Comparison of ENCODE assay signal across 28 cellular contexts in the genomic region with DNA sequence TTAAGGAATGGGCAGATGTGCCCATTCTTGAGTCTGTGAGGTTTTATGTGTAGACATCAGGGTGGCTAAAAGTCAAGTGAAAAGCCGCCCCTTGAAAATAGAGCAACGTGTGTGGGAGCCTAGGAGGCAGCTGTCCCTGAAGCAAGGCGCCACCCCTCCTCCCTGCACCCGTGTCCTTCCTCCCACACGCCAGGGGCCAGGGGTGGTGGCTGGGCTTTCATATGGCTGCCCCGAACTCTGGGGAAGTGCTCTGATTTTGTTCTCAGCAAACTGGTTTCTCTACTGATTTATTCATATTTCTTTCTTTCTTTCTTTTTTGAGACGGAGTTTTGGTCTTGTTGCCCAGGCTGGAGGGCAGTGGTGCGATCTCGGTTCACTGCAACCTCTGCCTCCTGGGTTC. TPM values are rescaled to one million over a fixed set of nuclear protein-coding genes. Genes with fewer than 3 reads are reported as not detected.
DNase-seq lines count a peak whose midpoint lies in the region; ATAC-seq and TF ChIP-seq lines count a peak whose summit lies in the region.
"Had no signal": no experiment of that assay in that cellular context is flagged by ENCODE, and none has a peak within 500 bp of the region (broad histone marks: within the 10 kb centered on the region; RNA-seq: fewer than 3 reads in every experiment).

No MANE protein-coding gene starts in this region.

- H3K4me2 ChIP-seq in trophoblast cell (ENCODE audit: low read length) = no peak overlapping the region
- H3K4me2 ChIP-seq: neural progenitor cell had no signal

- H3K4ac ChIP-seq in trophoblast cell (ENCODE audit: low read depth, low read length) = no peak overlapping the region

- no peaks in the 10 kb centered on the region for H3K9me3 Mint-ChIP-seq in dendritic cell treated with granulocyte-macrophage colony-stimulating factor and Interleukin-4, amounts not matched to agents 40 ng/mL and 50 ng/mL, for 4 days
- H3K9me3 Mint-ChIP-seq in naive thymus-derived CD8-positive, alpha-beta T cell = no peaks in the 10 kb centered on the region
- H3K9me3 Mint-ChIP-seq: activated CD8-positive, alpha-beta T cell treated with anti-CD3 and anti-CD28 coated beads for 36 hours; activated naive CD8-positive, alpha-beta T cell treated with anti-CD3 and anti-CD28 coated beads, Interleukin-2, amount 50 U/mL, for 24 hours; effector memory CD8-positive, alpha-beta T cell; neural progenitor cell had no signal

- no peak overlapping the region for H4K12ac ChIP-seq in trophoblast cell (ENCODE audit: low read depth, low read length)

- DNase-seq in left ventricle myocardium inferior (no peak), left ventricle myocardium superior (no peak), trophoblast cell (no peak), superior temporal gyrus (ENCODE audit: extremely low spot score) (no peak)
- DNase-seq in naive thymus-derived CD8-positive, alpha-beta T cell = no peak
- DNase-seq: activated CD8-positive, alpha-beta T cell treated with anti-CD3 and anti-CD28 coated beads for 36 hours; activated gamma-delta T cell; activated naive CD8-positive, alpha-beta T cell treated with anti-CD3 and anti-CD28 coated beads, Interleukin-2, amount 50 U/mL, for 24 hours; activated T-cell treated with anti-CD3 and anti-CD28 coated beads for 4 hours; BE2C; effector memory CD8-positive, alpha-beta T cell; left lung; NCI-H1436; NCI-H2171; NCI-H69; psoas muscle; small intestine; stimulated activated CD4-positive, alpha-beta T cell treated with anti-CD3 and anti-CD28 coated beads, Interleukin-4, amount 100 ng/mL, for 1 hour; stimulated activated naive CD4-positive, alpha-beta T cell treated with Interleukin-2 at 50 U/mL for 16 hours; T1000 had no signal

- H2AK5ac ChIP-seq in trophoblast cell (ENCODE audit: low read length) = no peak overlapping the region

- H3K36me3 Mint-ChIP-seq in dendritic cell treated with granulocyte-macrophage colony-stimulating factor and Interleukin-4, amounts not matched to agents 40 ng/mL and 50 ng/mL, for 4 days (ENCODE audit: low read depth) = peaks cover 28% of the 10 kb centered on the region
- H3K36me3 Mint-ChIP-seq in naive thymus-derived CD8-positive, alpha-beta T cell = peaks cover 0 to 17% (median 2%) of the 10 kb centered on the region in 3 donors

- peaks cover 10% of the 10 kb centered on the region for H3K79me1 ChIP-seq in trophoblast cell (ENCODE audit: low read length)

- no peak overlapping the region for H2AFZ ChIP-seq in trophoblast cell (ENCODE audit: insufficient read depth, low read length, poor library complexity)
- H2AFZ ChIP-seq: neural progenitor cell had no signal

- ATAC-seq in left ventricle myocardium superior = no peak
- ATAC-seq in HG03571 (IDR thresholded peaks at IDR 0.05; ENCODE audit: unreplicated experiment) = no peak
- no peak for ATAC-seq in esophagus mucosa
- no peak for ATAC-seq in naive thymus-derived CD8-positive, alpha-beta T cell
- ATAC-seq: activated CD8-positive, alpha-beta T cell treated with anti-CD3 and anti-CD28 coated beads for 36 hours; activated naive CD8-positive, alpha-beta T cell treated with anti-CD3 and anti-CD28 coated beads, Interleukin-2, amount 50 U/mL, for 24 hours; effector memory CD8-positive, alpha-beta T cell; left lung; psoas muscle; SK-N-SH treated with all-trans-retinoic acid at 6 μM for 48 hours had no signal

- H3K27ac Mint-ChIP-seq in dendritic cell treated with granulocyte-macrophage colony-stimulating factor and Interleukin-4, amounts not matched to agents 40 ng/mL and 50 ng/mL, for 4 days = peak overlapping the region; percentile 45
- H3K27ac Mint-ChIP-seq in naive thymus-derived CD8-positive, alpha-beta T cell = no peak overlapping the region
- H3K27ac Mint-ChIP-seq: activated CD8-positive, alpha-beta T cell treated with anti-CD3 and anti-CD28 coated beads for 36 hours; activated naive CD8-positive, alpha-beta T cell treated with anti-CD3 and anti-CD28 coated beads, Interleukin-2, amount 50 U/mL, for 24 hours; effector memory CD8-positive, alpha-beta T cell had no signal

- peaks cover 52% of the 10 kb centered on the region for H3K4me1 ChIP-seq in left ventricle myocardium inferior
- H3K4me1 ChIP-seq in trophoblast cell (ENCODE audit: control insufficient read depth in 1 of 2, insufficient read depth in 2 of 2, low read length in 2 of 2) = peaks cover 25% of the 10 kb centered on the region in 2 experiments

- H3K9me3 ChIP-seq in left ventricle myocardium inferior (replicated peaks) = no peaks in the 10 kb centered on the region
- peaks cover 1% of the 10 kb centered on the region for H3K9me3 ChIP-seq in trophoblast cell (ENCODE audit: insufficient read depth, low read depth, low read length)
- H3K9me3 ChIP-seq: BE2C, left lung, psoas muscle, tibial artery had no signal

- POLR2A ChIA-PET in naive thymus-derived CD8-positive, alpha-beta T cell (lab: Charles Lee) = no interaction called here

- no peak for TF ChIP-seq CTCF in left ventricle myocardium inferior (IDR thresholded peaks at IDR 0.05; ENCODE audit: borderline replicate concordance)

- H2BK120ac ChIP-seq in trophoblast cell (ENCODE audit: insufficient read depth, low read length, poor library complexity) = no peak overlapping the region

- peaks cover 2% of the 10 kb centered on the region for H3K79me2 ChIP-seq in trophoblast cell (ENCODE audit: control insufficient read depth, insufficient read depth, low read length, poor library complexity)

- no peak overlapping the region for H3K9ac ChIP-seq in trophoblast cell (ENCODE audit: low read length)
- H3K9ac ChIP-seq: neural progenitor cell had no signal

- H3K27ac ChIP-seq in left ventricle myocardium inferior (replicated peaks) = peak overlapping the region; percentile 65
- no peak overlapping the region for H3K27ac ChIP-seq in trophoblast cell (ENCODE audit: low read depth, low read length)
- H3K27ac ChIP-seq: left lung, neural progenitor cell, psoas muscle, tibial artery had no signal

- WGBS in trophoblast cell (ENCODE audit: extremely low coverage, insufficient coverage, insufficient read length) = no CpG with 5 or more reads among the region's 9 CpGs

- H2BK5ac ChIP-seq in trophoblast cell (ENCODE audit: low read depth, low read length, poor library complexity) = peak overlapping the region; percentile 9

- no peak overlapping the region for H3K23ac ChIP-seq in trophoblast cell (ENCODE audit: low read length)

- H3K18ac ChIP-seq in trophoblast cell (ENCODE audit: low read length) = no peak overlapping the region

- H3K14ac ChIP-seq in trophoblast cell (ENCODE audit: low read length) = no peak overlapping the region

- H2BK12ac ChIP-seq in trophoblast cell (ENCODE audit: low read length) = peak overlapping the region; percentile 53

- no peaks in the 10 kb centered on the region for H3K27me3 ChIP-seq in left ventricle myocardium inferior (ENCODE audit: low read depth)
- H3K27me3 ChIP-seq in trophoblast cell (ENCODE audit: insufficient read depth, low read length) = no peaks in the 10 kb centered on the region
- H3K27me3 ChIP-seq: BE2C, left lung, neural progenitor cell, tibial artery had no signal

- intact Hi-C loops in left ventricle myocardium inferior (cut with micrococcal nuclease) (no loop called here), left ventricle myocardium superior (cut with micrococcal nuclease) (no loop called here)
- intact Hi-C loops in dendritic cell treated with granulocyte-macrophage colony-stimulating factor and Interleukin-4, amounts not matched to agents 40 ng/mL and 50 ng/mL, for 4 days (cut with micrococcal nuclease) = no loop called here

- no peaks in the 10 kb centered on the region for H3K27me3 Mint-ChIP-seq in dendritic cell treated with granulocyte-macrophage colony-stimulating factor and Interleukin-4, amounts not matched to agents 40 ng/mL and 50 ng/mL, for 4 days
- H3K27me3 Mint-ChIP-seq in naive thymus-derived CD8-positive, alpha-beta T cell = no peaks in the 10 kb centered on the region
- H3K27me3 Mint-ChIP-seq: activated CD8-positive, alpha-beta T cell treated with anti-CD3 and anti-CD28 coated beads for 36 hours; activated naive CD8-positive, alpha-beta T cell treated with anti-CD3 and anti-CD28 coated beads, Interleukin-2, amount 50 U/mL, for 24 hours; effector memory CD8-positive, alpha-beta T cell had no signal

- H3K4me3 Mint-ChIP-seq in dendritic cell treated with granulocyte-macrophage colony-stimulating factor and Interleukin-4, amounts not matched to agents 40 ng/mL and 50 ng/mL, for 4 days = peak overlapping the region; percentile 13
- no peak overlapping the region for H3K4me3 Mint-ChIP-seq in naive thymus-derived CD8-positive, alpha-beta T cell
- H3K4me3 Mint-ChIP-seq: activated CD8-positive, alpha-beta T cell treated with anti-CD3 and anti-CD28 coated beads for 36 hours; activated naive CD8-positive, alpha-beta T cell treated with anti-CD3 and anti-CD28 coated beads, Interleukin-2, amount 50 U/mL, for 24 hours; effector memory CD8-positive, alpha-beta T cell; neural progenitor cell had no signal

- peak overlapping the region; percentile 53 for H4K91ac ChIP-seq in trophoblast cell (ENCODE audit: low read depth, low read length)

- H3K36me3 ChIP-seq in left ventricle myocardium inferior (no peaks in the 10 kb centered on the region), trophoblast cell (ENCODE audit: control insufficient read depth in 1 of 2, insufficient read depth in 2 of 2, low read length in 2 of 2) (peaks cover 22 to 29% of the 10 kb centered on the region in 2 experiments)
- H3K36me3 ChIP-seq: BE2C, neural progenitor cell had no signal

- H3K4me1 Mint-ChIP-seq in dendritic cell treated with granulocyte-macrophage colony-stimulating factor and Interleukin-4, amounts not matched to agents 40 ng/mL and 50 ng/mL, for 4 days (ENCODE audit: low read depth) = peaks cover 38% of the 10 kb centered on the region
- H3K4me1 Mint-ChIP-seq in naive thymus-derived CD8-positive, alpha-beta T cell = peaks cover 0 to 16% (median 4%) of the 10 kb centered on the region in 4 donors

- H3K4me3 ChIP-seq in left ventricle myocardium inferior (no peak overlapping the region), trophoblast cell (ENCODE audit: low read depth, low read length) (no peak overlapping the region)
- H3K4me3 ChIP-seq: left lung, neural progenitor cell, psoas muscle, tibial artery had no signal

- H4K8ac ChIP-seq in trophoblast cell (ENCODE audit: low read depth, low read length) = peak overlapping the region; percentile 13

RNA-seq across cellular contexts. Expression of gene ZNF750, which starts 4.7 kb away (rescaled TPM):
- total RNA-seq in left ventricle myocardium inferior (not detected), left ventricle myocardium superior (0.15 TPM), esophagus mucosa (133 TPM)
- polyA plus RNA-seq in trophoblast cell (2013) = 28.8 and 29.8 TPM in 2 replicates
- not detected for total RNA-seq in naive thymus-derived CD8-positive, alpha-beta T cell
- not detected for polyA plus RNA-seq in naive thymus-derived CD8-positive, alpha-beta T cell
- total RNA-seq: A673; activated CD8-positive, alpha-beta T cell treated with anti-CD3 and anti-CD28 coated beads for 36 hours; mononuclear cell had no signal

Comparison
In these comparisons a context has a peak if more than half of its experiments do, and no peak if none do; other contexts are left out.
1. RNA of gene ZNF750, which starts 4.7 kb away (total RNA-seq): 133 TPM in esophagus mucosa (single experiment); 0.15 TPM in left ventricle myocardium superior (single experiment), not detected in left ventricle myocardium inferior (single experiment) and not detected in naive thymus-derived CD8-positive, alpha-beta T cell; every median in the first group is over 100 times any median in the second.